Comparison of ENCODE assay signal across 33 cellular contexts in genomic region chr5:6581090-6581489, GRCh38.
"Had no signal": no experiment of that assay in that cellular context is flagged by ENCODE, and none has a peak within 500 bp of the region (broad histone marks: within the 10 kb centered on the region; RNA-seq: fewer than 3 reads in every experiment).

No MANE protein-coding gene starts in this region.

- H3K9me3 ChIP-seq: adrenal gland, ascending aorta, body of pancreas, esophagus squamous epithelium had no signal

- H3K27me3 ChIP-seq: ascending aorta, body of pancreas had no signal

- H3K27ac ChIP-seq: adrenal gland, ascending aorta, body of pancreas, esophagus squamous epithelium, WERI-Rb-1 had no signal

- H3K9me3 Mint-ChIP-seq: activated CD4-positive, alpha-beta memory T cell treated with anti-CD3 and anti-CD28 coated beads for 36 hours; activated CD4-positive, alpha-beta T cell treated with anti-CD3 and anti-CD28 coated beads, Interleukin-2, amount 10 ng/mL, durations not matched to agents 24 days and 14 days; activated naive CD4-positive, alpha-beta T cell treated with anti-CD3 and anti-CD28 coated beads, Interleukin-2, amount 10 ng/mL, durations not matched to agents 7 days and 5 days; activated naive CD4-positive, alpha-beta T cell treated with anti-CD3 and anti-CD28 coated beads, Interleukin-2, amount 50 U/mL, for 72 hours; activated naive CD8-positive, alpha-beta T cell treated with anti-CD3 and anti-CD28 coated beads, Interleukin-2, amount 50 U/mL, for 24 hours; activated T-helper 1 cell treated with anti-CD3 and anti-CD28 coated beads, Interleukin-12 subunit alpha, Interleukin-12 subunit beta, Interleukin-2, Interleukin-4 antibody, amounts not matched to agents 30 ng/mL and 10 ng/mL and 1 ng/mL, durations not matched to agents 14 hours and 24 hours and 36 hours; activated T-helper 2 cell treated with anti-CD3 and anti-CD28 coated beads, Interferon-gamma antibody, Interleukin-2, Interleukin-4, amounts not matched to agents 10 μg/mL and 5 μg/mL and 100 μg/mL, durations not matched to agents 14 hours and 24 hours and 36 hours; effector memory CD8-positive, alpha-beta T cell; T-helper 2 cell treated with Interferon-gamma antibody and Interleukin-4, amounts not matched to agents 5 μg/mL and 100 μg/mL, for 36 hours had no signal

- H3K4me1 Mint-ChIP-seq: activated naive CD4-positive, alpha-beta T cell treated with anti-CD3 and anti-CD28 coated beads, Interleukin-2, amount 10 ng/mL, durations not matched to agents 7 days and 5 days; activated naive CD8-positive, alpha-beta T cell treated with anti-CD3 and anti-CD28 coated beads, Interleukin-2, amount 50 U/mL, for 24 hours had no signal

- H3K4me3 ChIP-seq: adrenal gland, ascending aorta, body of pancreas, esophagus squamous epithelium had no signal

- ATAC-seq: activated CD4-positive, alpha-beta T cell treated with anti-CD3 and anti-CD28 coated beads for 36 hours; activated CD4-positive, CD25-positive, alpha-beta regulatory T cell treated with anti-CD3 and anti-CD28 coated beads, Interleukin-2, amount 50 U/mL, for 24 hours; activated CD8-positive, alpha-beta memory T cell treated with anti-CD3 and anti-CD28 coated beads, Interleukin-2, amount 10 ng/mL, durations not matched to agents 7 days and 5 days; activated CD8-positive, alpha-beta T cell treated with anti-CD3 and anti-CD28 coated beads, Interleukin-2, amount 10 ng/mL, durations not matched to agents 7 days and 5 days; activated naive CD4-positive, alpha-beta T cell treated with anti-CD3 and anti-CD28 coated beads, Interleukin-2, amount 50 U/mL, for 72 hours; activated naive CD8-positive, alpha-beta T cell treated with anti-CD3 and anti-CD28 coated beads, Interleukin-2, amount 50 U/mL, for 24 hours; body of pancreas; effector memory CD8-positive, alpha-beta T cell; T-helper 17 cell had no signal

- DNase-seq: activated B cell treated with CpG ODN at 0.5 μM for 24 hours; activated CD4-positive, alpha-beta memory T cell treated with anti-CD3 and anti-CD28 coated beads for 36 hours; activated CD4-positive, alpha-beta T cell treated with anti-CD3 and anti-CD28 coated beads for 36 hours; activated CD4-positive, alpha-beta T cell treated with anti-CD3 and anti-CD28 coated beads, Interleukin-2, amount 10 ng/mL, durations not matched to agents 24 days and 14 days; activated CD8-positive, alpha-beta memory T cell treated with anti-CD3 and anti-CD28 coated beads, Interleukin-2, amount 50 U/mL, for 4 hours; activated CD8-positive, alpha-beta T cell treated with anti-CD3 and anti-CD28 coated beads, Interleukin-2, amount 10 ng/mL, durations not matched to agents 7 days and 5 days; activated effector memory CD4-positive, alpha-beta T cell treated with anti-CD3 and anti-CD28 coated beads, Interleukin-2, amount 50 U/mL, for 16 hours; activated naive CD4-positive, alpha-beta T cell; activated naive CD4-positive, alpha-beta T cell treated with anti-CD3 and anti-CD28 coated beads, Interleukin-2, amount 10 ng/mL, durations not matched to agents 7 days and 5 days; activated naive CD8-positive, alpha-beta T cell treated with anti-CD3 and anti-CD28 coated beads, Interleukin-2, amount 50 U/mL, for 24 hours; activated T-cell treated with anti-CD3 and anti-CD28 coated beads, Interleukin-2, amount 50 U/mL, for 1 hour; activated T-cell treated with anti-CD3 and anti-CD28 coated beads, Interleukin-2, amount 50 U/mL, for 48 hours; body of pancreas; caudate nucleus; cortex of kidney; dermis blood vessel endothelial cell; effector CD4-positive, alpha-beta T cell; effector memory CD8-positive, alpha-beta T cell; erythroblast; esophagus squamous epithelium; foreskin fibroblast; T-helper 1 cell; T-helper 17 cell; T1000; WERI-Rb-1 had no signal

- H3K36me3 Mint-ChIP-seq: activated CD4-positive, alpha-beta memory T cell treated with anti-CD3 and anti-CD28 coated beads for 36 hours; activated CD8-positive, alpha-beta memory T cell treated with anti-CD3 and anti-CD28 coated beads, Interleukin-2, amount 10 ng/mL, durations not matched to agents 7 days and 5 days; activated naive CD4-positive, alpha-beta T cell treated with anti-CD3 and anti-CD28 coated beads, Interleukin-2, amount 10 ng/mL, durations not matched to agents 7 days and 5 days; activated naive CD4-positive, alpha-beta T cell treated with anti-CD3 and anti-CD28 coated beads, Interleukin-2, amount 50 U/mL, for 72 hours had no signal

- H3K27ac Mint-ChIP-seq: activated B cell treated with CpG ODN at 0.5 μM for 24 hours; activated CD4-positive, alpha-beta memory T cell treated with anti-CD3 and anti-CD28 coated beads for 36 hours; activated CD4-positive, alpha-beta T cell treated with anti-CD3 and anti-CD28 coated beads for 36 hours; activated CD4-positive, alpha-beta T cell treated with anti-CD3 and anti-CD28 coated beads, Interleukin-2, amount 10 ng/mL, durations not matched to agents 24 days and 14 days; activated CD8-positive, alpha-beta memory T cell treated with anti-CD3 and anti-CD28 coated beads, Interleukin-2, amount 10 ng/mL, durations not matched to agents 7 days and 5 days; activated CD8-positive, alpha-beta T cell treated with anti-CD3 and anti-CD28 coated beads, Interleukin-2, amount 10 ng/mL, durations not matched to agents 7 days and 5 days; activated naive CD4-positive, alpha-beta T cell treated with anti-CD3 and anti-CD28 coated beads, Interleukin-2, amount 10 ng/mL, durations not matched to agents 7 days and 5 days; activated naive CD4-positive, alpha-beta T cell treated with anti-CD3 and anti-CD28 coated beads, Interleukin-2, amount 50 U/mL, for 72 hours; activated naive CD8-positive, alpha-beta T cell treated with anti-CD3 and anti-CD28 coated beads, Interleukin-2, amount 50 U/mL, for 24 hours; activated T-helper 1 cell treated with anti-CD3 and anti-CD28 coated beads, Interleukin-12 subunit alpha, Interleukin-12 subunit beta, Interleukin-2, Interleukin-4 antibody, amounts not matched to agents 30 ng/mL and 10 ng/mL and 1 ng/mL, durations not matched to agents 14 hours and 24 hours and 36 hours; activated T-helper 2 cell treated with anti-CD3 and anti-CD28 coated beads, Interferon-gamma antibody, Interleukin-2, Interleukin-4, amounts not matched to agents 10 μg/mL and 5 μg/mL and 100 μg/mL, durations not matched to agents 14 hours and 24 hours and 36 hours; effector memory CD8-positive, alpha-beta T cell; T-helper 17 cell; T-helper 2 cell treated with Interferon-gamma antibody and Interleukin-4, amounts not matched to agents 5 μg/mL and 100 μg/mL, for 36 hours had no signal

- H3K4me3 Mint-ChIP-seq: activated B cell treated with CpG ODN at 0.5 μM for 24 hours; activated CD4-positive, alpha-beta memory T cell treated with anti-CD3 and anti-CD28 coated beads for 36 hours; activated CD4-positive, alpha-beta T cell treated with anti-CD3 and anti-CD28 coated beads for 36 hours; activated CD4-positive, alpha-beta T cell treated with anti-CD3 and anti-CD28 coated beads, Interleukin-2, amount 10 ng/mL, durations not matched to agents 24 days and 14 days; activated CD8-positive, alpha-beta memory T cell treated with anti-CD3 and anti-CD28 coated beads, Interleukin-2, amount 10 ng/mL, durations not matched to agents 7 days and 5 days; activated CD8-positive, alpha-beta T cell treated with anti-CD3 and anti-CD28 coated beads, Interleukin-2, amount 10 ng/mL, durations not matched to agents 7 days and 5 days; activated naive CD4-positive, alpha-beta T cell treated with anti-CD3 and anti-CD28 coated beads, Interleukin-2, amount 10 ng/mL, durations not matched to agents 7 days and 5 days; activated naive CD8-positive, alpha-beta T cell treated with anti-CD3 and anti-CD28 coated beads, Interleukin-2, amount 50 U/mL, for 24 hours; activated T-helper 1 cell treated with anti-CD3 and anti-CD28 coated beads, Interleukin-12 subunit alpha, Interleukin-12 subunit beta, Interleukin-2, Interleukin-4 antibody, amounts not matched to agents 30 ng/mL and 10 ng/mL and 1 ng/mL, durations not matched to agents 14 hours and 24 hours and 36 hours; effector memory CD8-positive, alpha-beta T cell; T-helper 17 cell; T-helper 2 cell treated with Interferon-gamma antibody and Interleukin-4, amounts not matched to agents 5 μg/mL and 100 μg/mL, for 36 hours had no signal
